ENCODE assay signal across 19 cellular contexts in genomic region chr3:106957021-106957420, GRCh38.
DNase-seq lines count a peak whose midpoint lies in the region; ATAC-seq and TF ChIP-seq lines count a peak whose summit lies in the region.
"Had no signal": no experiment of that assay in that cellular context is flagged by ENCODE, and none has a peak within 500 bp of the region (broad histone marks: within the 10 kb centered on the region; RNA-seq: fewer than 3 reads in every experiment).

No MANE protein-coding gene starts in this region.

- TF ChIP-seq POLR2A in IMR-90 (IDR thresholded peaks at IDR 0.05; ENCODE audit: low read depth, low read length): no peak

- DNase-seq in A673 (ENCODE audit: low spot score): no peak
- DNase-seq in IMR-90: peak; percentile 89
- DNase-seq in astrocyte of the spinal cord (ENCODE audit: low read depth, low spot score): peak; percentile 36
- peak; percentile 42 for DNase-seq in fibroblast of villous mesenchyme (ENCODE audit: low read depth)
- DNase-seq in activated naive CD4-positive, alpha-beta T cell treated with anti-CD3 and anti-CD28 coated beads, Interleukin-2, amount 10 ng/mL, durations not matched to agents 7 days and 5 days: no peak
- DNase-seq in COR-L47 (lab: John Stamatoyannopoulos, UW): no peak
- DNase-seq: 8988T, Caco-2, DMS53, KG1, MG63, NCI-H1092 treated with DMSO at 0.1 percent for 48 hours, NCI-H1694, NCI-H345, NCI-H526 treated with DMSO at 0.1 percent for 48 hours had no signal

- POLR2A ChIA-PET in A673 (lab: Charles Lee; ENCODE audit: low non-redundant PET) (no interaction called here), IMR-90 (lab: Charles Lee; ENCODE audit: unreplicated experiment) (no interaction called here)

- H3K4me1 ChIP-seq in A673 (ENCODE audit: insufficient read depth, low read length, poor library complexity, severe bottlenecking): peaks cover 3% of the 10 kb centered on the region
- peaks cover 2% of the 10 kb centered on the region; the same call in 1 of the 2 replicates for H3K4me1 ChIP-seq in IMR-90 (ENCODE audit: control insufficient read depth, insufficient read depth, low read length)
- H3K4me1 ChIP-seq: Caco-2 had no signal

- H2BK120ac ChIP-seq in IMR-90 (ENCODE audit: low read depth, low read length): no peak overlapping the region

- H3K36me3 ChIP-seq in A673 (ENCODE audit: insufficient read depth, low read length, poor library complexity, severe bottlenecking): no peaks in the 10 kb centered on the region
- H3K36me3 ChIP-seq in IMR-90 (ENCODE audit: control insufficient read depth, insufficient read depth, low read length): no peaks in the 10 kb centered on the region
- H3K36me3 ChIP-seq: MG63 had no signal

- no peak overlapping the region for H3K14ac ChIP-seq in IMR-90 (replicated peaks; ENCODE audit: low read depth, low read length)

- BruUV-seq in A673 (replicated peaks; lab: Mats Ljungman, UMichigan) (no TSS peak), IMR-90 (replicated peaks; lab: Mats Ljungman, UMichigan) (no TSS peak)

- no peaks in the 10 kb centered on the region for H3K4me1 Mint-ChIP-seq in activated naive CD4-positive, alpha-beta T cell treated with anti-CD3 and anti-CD28 coated beads, Interleukin-2, amount 10 ng/mL, durations not matched to agents 7 days and 5 days
- H3K4me1 Mint-ChIP-seq: CD14-positive monocyte had no signal

- no peaks in the 10 kb centered on the region for H3K27me3 ChIP-seq in A673 (replicated peaks; ENCODE audit: insufficient read depth, low read depth, low read length, poor library complexity)
- H3K27me3 ChIP-seq in IMR-90 (ENCODE audit: control insufficient read depth, insufficient read depth, low read length): no peaks in the 10 kb centered on the region
- H3K27me3 ChIP-seq: MG63 had no signal

- intact Hi-C loops in A673 (cut with micrococcal nuclease; ENCODE audit: unreplicated experiment): no loop called here
- intact Hi-C loops in IMR-90 (cut with micrococcal nuclease): no loop called here

- no peak overlapping the region for H3K4me3 Mint-ChIP-seq in activated naive CD4-positive, alpha-beta T cell treated with anti-CD3 and anti-CD28 coated beads, Interleukin-2, amount 10 ng/mL, durations not matched to agents 7 days and 5 days
- H3K4me3 Mint-ChIP-seq: CD14-positive monocyte had no signal

- no peaks in the 10 kb centered on the region for H3K79me1 ChIP-seq in IMR-90 (ENCODE audit: low read depth in 1 of 2, low read length in 2 of 2)

- H2AK5ac ChIP-seq in IMR-90 (ENCODE audit: low read depth, low read length): no peak overlapping the region

- H3K9me3 Mint-ChIP-seq in activated naive CD4-positive, alpha-beta T cell treated with anti-CD3 and anti-CD28 coated beads, Interleukin-2, amount 10 ng/mL, durations not matched to agents 7 days and 5 days: no peaks in the 10 kb centered on the region

- TF ChIP-seq CTCF in A673 (conservative IDR thresholded peaks at IDR 0.05; ENCODE audit: low read depth, low read length) (no peak), IMR-90 (conservative IDR thresholded peaks at IDR 0.05; ENCODE audit: low read depth, low read length) (no peak), astrocyte of the spinal cord (IDR thresholded peaks at IDR 0.05; ENCODE audit: low read depth, low read length) (no peak), fibroblast of villous mesenchyme (IDR thresholded peaks at IDR 0.05; ENCODE audit: insufficient read depth, low read depth, low read length) (no peak)

- TF ChIP-seq RAD21 in IMR-90 (IDR thresholded peaks at IDR 0.05; ENCODE audit: low read length): no peak

- H3K4me2 ChIP-seq in IMR-90 (ENCODE audit: low read depth, low read length): peak overlapping the region; percentile 59

- H4K5ac ChIP-seq in IMR-90 (ENCODE audit: low read depth, low read length): no peak overlapping the region

- CTCF ChIA-PET in A673 (lab: Charles Lee) (no interaction called here), IMR-90 (lab: Yijun Ruan, JAX) (no interaction called here)
- CTCF ChIA-PET in activated naive CD4-positive, alpha-beta T cell treated with anti-CD3 and anti-CD28 coated beads, Interleukin-2, amount 10 ng/mL, durations not matched to agents 7 days and 5 days (lab: Charles Lee): no interaction called here

- no peak overlapping the region for H4K91ac ChIP-seq in IMR-90 (ENCODE audit: insufficient read depth, low read depth, low read length)

- peak overlapping the region; percentile 64; the same call in 1 of the 2 replicates for H3K18ac ChIP-seq in IMR-90 (ENCODE audit: low read depth, low read length)

- H2BK20ac ChIP-seq in IMR-90 (ENCODE audit: low read depth, low read length): no peak overlapping the region

- H3K56ac ChIP-seq in IMR-90 (ENCODE audit: extremely low read depth, insufficient read depth, low read length): no peak overlapping the region

- ATAC-seq in IMR-90 (ENCODE audit: low read depth) (peak; percentile 99), HG03196 (IDR thresholded peaks at IDR 0.05; ENCODE audit: unreplicated experiment) (no peak), HG02763 (IDR thresholded peaks at IDR 0.05; ENCODE audit: unreplicated experiment) (no peak)
- ATAC-seq: Right ventricle myocardium inferior had no signal

- no peaks in the 10 kb centered on the region for H3K27me3 Mint-ChIP-seq in activated naive CD4-positive, alpha-beta T cell treated with anti-CD3 and anti-CD28 coated beads, Interleukin-2, amount 10 ng/mL, durations not matched to agents 7 days and 5 days

- no peak overlapping the region for H3K27ac Mint-ChIP-seq in activated naive CD4-positive, alpha-beta T cell treated with anti-CD3 and anti-CD28 coated beads, Interleukin-2, amount 10 ng/mL, durations not matched to agents 7 days and 5 days
- H3K27ac Mint-ChIP-seq: CD14-positive monocyte had no signal

- no peak overlapping the region for H2BK5ac ChIP-seq in IMR-90 (ENCODE audit: low read depth, low read length, poor library complexity, severe bottlenecking)

- dilution Hi-C loops in IMR-90 (cut with HindIII; ENCODE audit: low sequenced_read_pairs, unreplicated experiment): no loop called here

- H4K8ac ChIP-seq in IMR-90 (ENCODE audit: low read depth in 2 of 2, low read length in 2 of 2): no peak overlapping the region

- H3K4me3 ChIP-seq in A673 (ENCODE audit: low read depth, low read length, poor library complexity, severe bottlenecking) (no peak overlapping the region), IMR-90 (ENCODE audit: insufficient read depth, low read depth, low read length) (no peak overlapping the region), astrocyte of the spinal cord (ENCODE audit: low read depth, low read length) (no peak overlapping the region), fibroblast of villous mesenchyme (ENCODE audit: low read depth, low read length) (no peak overlapping the region)
- H3K4me3 ChIP-seq: MG63 had no signal

- in situ Hi-C loops in IMR-90 (cut with MboI; ENCODE audit: low sequenced_read_pairs): no loop called here
- in situ Hi-C loops in astrocyte of the spinal cord (cut with HindIII; ENCODE audit: low sequenced_read_pairs): no loop called here

- no peak overlapping the region for H3K23ac ChIP-seq in IMR-90 (ENCODE audit: low read depth, low read length)

- no peaks in the 10 kb centered on the region for H3K36me3 Mint-ChIP-seq in activated naive CD4-positive, alpha-beta T cell treated with anti-CD3 and anti-CD28 coated beads, Interleukin-2, amount 10 ng/mL, durations not matched to agents 7 days and 5 days
- H3K36me3 Mint-ChIP-seq: CD14-positive monocyte had no signal

- no peak overlapping the region for H2AFZ ChIP-seq in IMR-90 (replicated peaks; ENCODE audit: low read length, poor library complexity)

- H3K9me1 ChIP-seq in IMR-90 (ENCODE audit: insufficient read depth, low read length): no peaks in the 10 kb centered on the region

- WGBS in IMR-90 (ENCODE audit: extremely low coverage in 2 of 2, insufficient read length in 1 of 2), 2 experiments: no CpG with 5 or more reads among the region's 3 CpGs

- H3K27ac ChIP-seq in A673 (ENCODE audit: low read depth, low read length, poor library complexity, severe bottlenecking) (peak overlapping the region; percentile 1), IMR-90 (ENCODE audit: insufficient read depth, low read length) (no peak overlapping the region)

- H3K9me3 ChIP-seq in A673 (ENCODE audit: low read depth, low read length, poor library complexity, severe bottlenecking) (peaks cover 10% of the 10 kb centered on the region), IMR-90 (ENCODE audit: control insufficient read depth, insufficient read depth, low read length) (no peaks in the 10 kb centered on the region)
- H3K9me3 ChIP-seq: Caco-2 had no signal

- H2BK15ac ChIP-seq in IMR-90 (ENCODE audit: low read depth, low read length): no peak overlapping the region

- no peak overlapping the region for H3K9ac ChIP-seq in IMR-90 (ENCODE audit: low read depth, low read length)

- H2AK9ac ChIP-seq in IMR-90 (replicated peaks; ENCODE audit: low read depth, low read length, poor library complexity): no peak overlapping the region

- H4K20me1 ChIP-seq in IMR-90 (ENCODE audit: insufficient read depth, low read length): no peaks in the 10 kb centered on the region

- H3K4ac ChIP-seq in IMR-90 (ENCODE audit: low read depth, low read length): no peak overlapping the region

TF ChIP-seq in IMR-90, 13 proteins besides CTCF, POLR2A, EP300 and RAD21 (continues in another document):
- TF ChIP-seq MAFK (IDR thresholded peaks at IDR 0.05; ENCODE audit: low read depth, low read length): no peak
- no peak for TF ChIP-seq CHD1 (IDR thresholded peaks at IDR 0.05; ENCODE audit: low read depth, low read length)
- TF ChIP-seq FOS (IDR thresholded peaks at IDR 0.05; ENCODE audit: low read depth, low read length): no peak
- TF ChIP-seq MAZ (IDR thresholded peaks at IDR 0.05; ENCODE audit: borderline replicate concordance, low read depth, low read length): no peak
- no peak for TF ChIP-seq ELK1 (IDR thresholded peaks at IDR 0.05; ENCODE audit: borderline replicate concordance, low read depth, low read length)
- TF ChIP-seq RCOR1 (IDR thresholded peaks at IDR 0.05; ENCODE audit: insufficient replicate concordance, low read length): no peak
- no peak for TF ChIP-seq SMC3 (IDR thresholded peaks at IDR 0.05; ENCODE audit: low read depth, low read length)

Comparison
In these comparisons a context has a peak if more than half of its experiments do, and no peak if none do; other contexts are left out.
1. DNase-seq: peak in IMR-90 (single experiment), astrocyte of the spinal cord (single experiment) and fibroblast of villous mesenchyme (single experiment); none in A673 (single experiment), activated naive CD4-positive, alpha-beta T cell treated with anti-CD3 and anti-CD28 coated beads, Interleukin-2, amount 10 ng/mL, durations not matched to agents 7 days and 5 days (single experiment) and COR-L47 (single experiment).